25 cellular contexts compared by ENCODE assay signal in the genomic region with DNA sequence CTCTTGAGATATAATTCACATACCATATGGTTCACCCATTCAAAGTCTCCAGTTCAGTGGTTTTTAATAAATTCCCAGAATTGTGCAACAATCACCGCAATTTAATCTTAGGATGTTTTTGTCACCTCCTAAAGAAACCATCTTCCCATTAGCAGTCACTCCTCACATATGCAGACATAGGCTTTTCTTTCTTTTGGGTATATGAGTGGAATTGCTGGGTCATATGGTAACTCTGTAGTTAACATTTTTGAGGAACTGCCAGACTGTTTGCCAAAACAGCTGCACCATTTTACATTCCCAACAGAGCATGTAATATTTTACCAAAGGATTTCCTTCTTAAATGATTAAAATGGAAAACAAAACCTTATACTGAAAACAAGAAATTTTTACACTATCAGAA. TPM values are rescaled to one million over a fixed set of nuclear protein-coding genes. Genes with fewer than 3 reads are reported as not detected.
"Had no signal": no experiment of that assay in that cellular context is flagged by ENCODE, and none has a peak within 500 bp of the region (broad histone marks: within the 10 kb centered on the region; RNA-seq: fewer than 3 reads in every experiment).

No MANE protein-coding gene starts in this region.

- DNase-seq: activated CD4-positive, alpha-beta T cell treated with anti-CD3 and anti-CD28 coated beads, Interleukin-2, amount 10 ng/mL, durations not matched to agents 24 days and 14 days; activated CD8-positive, alpha-beta T cell treated with anti-CD3 and anti-CD28 coated beads, Interleukin-2, amount 10 ng/mL, durations not matched to agents 7 days and 5 days; activated naive CD4-positive, alpha-beta T cell treated with anti-CD3 and anti-CD28 coated beads for 36 hours; activated T-cell treated with anti-CD3 and anti-CD28 coated beads, Interleukin-2, amount 50 U/mL, for 24 hours; body of pancreas; caudate nucleus; dorsolateral prefrontal cortex; endodermal cell; hippocampal formation; islet precursor cell; left colon; lower lobe of right lung; pancreas; right lobe of liver; stimulated activated CD4-positive, alpha-beta T cell treated with anti-CD3 and anti-CD28 coated beads, Interleukin-4, amount 100 ng/mL, for 24 hours; stomach; T1000; testis; upper lobe of left lung had no signal

- H3K36me3 Mint-ChIP-seq: natural killer cell treated with Interleukin-12 subunit alpha and Interleukin-12 subunit beta and Interleukin-15 and Interleukin-18, amount 100 ng/mL, for 72 hours; stimulated activated effector memory CD8-positive, alpha-beta T cell treated with anti-CD3 and anti-CD28 coated beads, Interleukin-12 subunit alpha, Interleukin-12 subunit beta, amount 100 ng/mL, for 72 hours had no signal

- H3K27me3 ChIP-seq: body of pancreas, dorsolateral prefrontal cortex, neutrophil, pancreas, right lobe of liver, stomach, testis, upper lobe of left lung had no signal

- H3K27me3 Mint-ChIP-seq: activated T-cell treated with anti-CD3 and anti-CD28 coated beads, Interleukin-2, amount 50 U/mL, for 24 hours had no signal

- ATAC-seq: activated CD8-positive, alpha-beta T cell treated with anti-CD3 and anti-CD28 coated beads, Interleukin-2, amount 10 ng/mL, durations not matched to agents 7 days and 5 days; body of pancreas; left colon; lower lobe of right lung; natural killer cell treated with Interleukin-12 subunit alpha and Interleukin-12 subunit beta and Interleukin-15 and Interleukin-18, amount 100 ng/mL, for 72 hours; pancreas; right lobe of liver; stimulated activated effector memory CD8-positive, alpha-beta T cell treated with anti-CD3 and anti-CD28 coated beads, Interleukin-12 subunit alpha, Interleukin-12 subunit beta, amount 100 ng/mL, for 72 hours had no signal

- H3K4me1 ChIP-seq: body of pancreas, lower lobe of right lung, pancreas, right lobe of liver, stomach, testis had no signal

- H3K4me1 Mint-ChIP-seq: endodermal cell had no signal

- H3K27ac Mint-ChIP-seq: activated CD4-positive, alpha-beta T cell treated with anti-CD3 and anti-CD28 coated beads, Interleukin-2, amount 10 ng/mL, durations not matched to agents 24 days and 14 days; activated CD8-positive, alpha-beta T cell treated with anti-CD3 and anti-CD28 coated beads, Interleukin-2, amount 10 ng/mL, durations not matched to agents 7 days and 5 days; activated naive CD4-positive, alpha-beta T cell treated with anti-CD3 and anti-CD28 coated beads for 36 hours; activated T-cell treated with anti-CD3 and anti-CD28 coated beads, Interleukin-2, amount 50 U/mL, for 24 hours; activated T-helper 2 cell treated with anti-CD3 and anti-CD28 coated beads, Interferon-gamma antibody, Interleukin-2, Interleukin-4, amounts not matched to agents 10 μg/mL and 5 μg/mL and 100 μg/mL, durations not matched to agents 14 hours and 24 hours and 36 hours; endodermal cell; natural killer cell treated with Interleukin-12 subunit alpha and Interleukin-12 subunit beta and Interleukin-15 and Interleukin-18, amount 100 ng/mL, for 72 hours; stimulated activated effector memory CD8-positive, alpha-beta T cell treated with anti-CD3 and anti-CD28 coated beads, Interleukin-12 subunit alpha, Interleukin-12 subunit beta, amount 100 ng/mL, for 72 hours had no signal

- H3K27ac ChIP-seq: body of pancreas, dorsolateral prefrontal cortex, epithelial cell of prostate, lower lobe of right lung, neutrophil, pancreas, right lobe of liver, stomach, testis, upper lobe of left lung had no signal

- H3K4me3 ChIP-seq: body of pancreas, dorsolateral prefrontal cortex, lower lobe of right lung, pancreas, right lobe of liver, stomach, testis, upper lobe of left lung had no signal

- H3K4me3 Mint-ChIP-seq: activated CD4-positive, alpha-beta T cell treated with anti-CD3 and anti-CD28 coated beads, Interleukin-2, amount 10 ng/mL, durations not matched to agents 24 days and 14 days; activated CD8-positive, alpha-beta T cell treated with anti-CD3 and anti-CD28 coated beads, Interleukin-2, amount 10 ng/mL, durations not matched to agents 7 days and 5 days; activated naive CD4-positive, alpha-beta T cell treated with anti-CD3 and anti-CD28 coated beads for 36 hours; activated T-cell treated with anti-CD3 and anti-CD28 coated beads, Interleukin-2, amount 50 U/mL, for 24 hours; endodermal cell; natural killer cell treated with Interleukin-12 subunit alpha and Interleukin-12 subunit beta and Interleukin-15 and Interleukin-18, amount 100 ng/mL, for 72 hours; stimulated activated effector memory CD8-positive, alpha-beta T cell treated with anti-CD3 and anti-CD28 coated beads, Interleukin-12 subunit alpha, Interleukin-12 subunit beta, amount 100 ng/mL, for 72 hours had no signal

- H3K9me3 Mint-ChIP-seq: activated CD4-positive, alpha-beta T cell treated with anti-CD3 and anti-CD28 coated beads, Interleukin-2, amount 10 ng/mL, durations not matched to agents 24 days and 14 days; stimulated activated effector memory CD8-positive, alpha-beta T cell treated with anti-CD3 and anti-CD28 coated beads, Interleukin-12 subunit alpha, Interleukin-12 subunit beta, amount 100 ng/mL, for 72 hours had no signal

- H3K36me3 ChIP-seq: lower lobe of right lung, neutrophil, pancreas, right lobe of liver, stomach, upper lobe of left lung had no signal

- H3K9me3 ChIP-seq: body of pancreas, pancreas, right lobe of liver, testis had no signal

RNA-seq across cellular contexts. Expression of a gene that starts 57.0 kb away (rescaled TPM):
- total RNA-seq: activated CD4-positive, alpha-beta T cell treated with anti-CD3 and anti-CD28 coated beads, Interleukin-2, amount 10 ng/mL, durations not matched to agents 24 days and 14 days; activated naive CD4-positive, alpha-beta T cell treated with anti-CD3 and anti-CD28 coated beads for 36 hours had no signal
- polyA plus RNA-seq: fibroblast of lung had no signal
